ENCODE assay signal across 8 cellular contexts in the genomic region with DNA sequence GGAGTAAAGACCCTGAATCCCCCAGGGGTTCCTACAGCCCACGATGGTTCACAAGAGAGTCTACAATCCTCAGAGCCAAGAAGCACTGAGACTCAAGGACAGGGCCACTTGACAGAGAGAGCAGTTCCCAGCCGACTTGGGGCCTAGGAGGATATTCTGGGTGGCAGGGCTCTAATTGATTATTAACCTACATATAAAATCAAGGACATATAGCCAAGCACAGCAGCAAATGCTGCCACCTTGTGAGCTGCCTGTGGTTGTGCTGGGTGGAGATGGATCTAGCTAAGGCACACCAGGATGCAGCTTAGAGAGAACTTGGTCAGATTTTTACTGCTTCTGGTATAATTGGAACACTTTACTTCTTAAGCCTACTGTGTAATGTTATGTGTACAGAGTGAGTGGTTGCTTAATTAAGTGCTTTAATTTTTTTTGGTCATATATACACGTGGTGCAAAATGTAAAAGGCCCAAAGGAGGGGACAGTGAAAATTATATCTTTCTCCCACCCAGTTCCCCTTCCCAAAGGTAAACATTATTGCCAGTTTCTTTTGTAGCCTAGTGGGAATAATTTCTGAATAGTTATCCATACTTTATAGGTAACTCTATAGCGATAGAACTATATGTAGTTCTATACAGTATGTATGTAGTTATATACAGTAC.
DNase-seq lines count a peak whose midpoint lies in the region; ATAC-seq and TF ChIP-seq lines count a peak whose summit lies in the region.

No MANE protein-coding gene starts in this region.

- H3K4me3 ChIP-seq in BLaER1: no peak overlapping the region

- peak; percentile 68 for TF ChIP-seq CTCF in GM20000 (IDR thresholded peaks at IDR 0.05; ENCODE audit: extremely low read depth, missing control alignments)

- no peak for ATAC-seq in GM18517 (IDR thresholded peaks at IDR 0.05; ENCODE audit: unreplicated experiment)
- ATAC-seq in HG03457 (IDR thresholded peaks at IDR 0.05; ENCODE audit: unreplicated experiment): no peak

- DNase-seq in GM20000 (ENCODE audit: low spot score) (peak; percentile 52), OCI-M1 (lab: John Stamatoyannopoulos, UW) (peak; percentile 74), iPS-NIHi7 (ENCODE audit: extremely low spot score) (peak; percentile 72)
- DNase-seq in activated effector memory CD4-positive, alpha-beta T cell treated with Interleukin-2 at 50 U/mL for 16 hours: peak; percentile 47
- DNase-seq in stimulated activated CD4-positive, alpha-beta T cell treated with anti-CD3 and anti-CD28 coated beads, TNF-alpha, amount 100 ng/mL, for 48 hours (ENCODE audit: low read depth in 3 of 3): peak; percentile 24 to 51 (median 38)

- H3K4me1 ChIP-seq in BLaER1: peaks cover 63% of the 10 kb centered on the region

- H3K4me2 ChIP-seq in BLaER1: peak overlapping the region; percentile 71

- peak overlapping the region; percentile 39; the same call in 1 of the 2 replicates for H3K27ac ChIP-seq in BLaER1

- H3K27me3 ChIP-seq in BLaER1: no peaks in the 10 kb centered on the region

- peaks cover 2% of the 10 kb centered on the region for H3K9me3 ChIP-seq in BLaER1

- no peaks in the 10 kb centered on the region for H3K36me3 ChIP-seq in BLaER1

- no peak overlapping the region; the same call in 1 of the 2 replicates for H3K9ac ChIP-seq in BLaER1

- peaks cover 21% of the 10 kb centered on the region; the same call in 1 of the 2 replicates for H4K20me1 ChIP-seq in BLaER1
